In genomic region chr14:22226381-22226780, GRCh38 we compare ENCODE assay signal across 8 cellular contexts.
A peak's percentile ranks its signal among the peaks of the same experiment; 100 is the strongest.
DNase-seq lines count a peak whose midpoint lies in the region; ATAC-seq, FAIRE-seq and TF ChIP-seq lines count a peak whose summit lies in the region.

No MANE protein-coding gene starts in this region.

- DNase-seq in D721Med (ENCODE audit: insufficient read length, low spot score) (no peak), lower lobe of right lung (peak; percentile 46), NCI-H2029 treated with DMSO at 0.1 percent for 48 hours (lab: John Stamatoyannopoulos, UW) (no peak), mucosa of gallbladder (ENCODE audit: low spot score) (no peak), NCI-H1417 (lab: John Stamatoyannopoulos, UW) (no peak)
- DNase-seq in activated CD4-positive, alpha-beta T cell treated with anti-CD3 and anti-CD28 coated beads, Interleukin-2, amount 50 U/mL, for 4 hours, result peak; percentile 0 to 3

- peak; percentile 2 for TF ChIP-seq CTCF in D721Med (IDR thresholded peaks at IDR 0.05; ENCODE audit: insufficient read depth, missing control alignments)
- TF ChIP-seq CTCF in lower lobe of right lung (IDR thresholded peaks at IDR 0.05), result peak; percentile 21
- TF ChIP-seq CTCF in gastroesophageal sphincter (IDR thresholded peaks at IDR 0.05), result no peak

- intact Hi-C loops in lower lobe of right lung (cut with DNase I), result no loop called here

- TF ChIP-seq POLR2A in gastroesophageal sphincter (IDR thresholded peaks at IDR 0.05), result no peak

- WGBS in gastroesophageal sphincter (ENCODE audit: low coverage in 1 of 2), 2 donors, result 62 to 79% methylated on average over 8 of the region's 8 CpGs

- H3K4me1 ChIP-seq in lower lobe of right lung (peaks cover 7% of the 10 kb centered on the region), gastroesophageal sphincter (no peaks in the 10 kb centered on the region)

- peak; percentile 74 to 79 for ATAC-seq in lower lobe of right lung
- no peak for ATAC-seq in gastroesophageal sphincter

- H3K9me3 ChIP-seq in KOPT-K1 (ENCODE audit: insufficient read depth, low read length, poor library complexity, severe bottlenecking) (no peaks in the 10 kb centered on the region), lower lobe of right lung (no peaks in the 10 kb centered on the region), gastroesophageal sphincter (no peaks in the 10 kb centered on the region)

- H3K36me3 ChIP-seq in KOPT-K1 (ENCODE audit: insufficient read depth, low read length), result no peaks in the 10 kb centered on the region
- H3K36me3 ChIP-seq in lower lobe of right lung, result no peaks in the 10 kb centered on the region
- H3K36me3 ChIP-seq in gastroesophageal sphincter, result no peaks in the 10 kb centered on the region

- H3K27ac ChIP-seq in KOPT-K1 (ENCODE audit: low read depth, low read length, poor library complexity, severe bottlenecking) (peak overlapping the region; percentile 28), lower lobe of right lung (no peak overlapping the region), gastroesophageal sphincter (no peak overlapping the region)

- H3K4me3 ChIP-seq in lower lobe of right lung, result no peak overlapping the region
- no peak overlapping the region for H3K4me3 ChIP-seq in gastroesophageal sphincter

- no peak for TF ChIP-seq EP300 in gastroesophageal sphincter (IDR thresholded peaks at IDR 0.05)

- no peak for FAIRE-seq in D721Med (lab: Jason Lieb, UNC)

- H3K27me3 ChIP-seq in lower lobe of right lung (ENCODE audit: low read depth) (no peaks in the 10 kb centered on the region), gastroesophageal sphincter (no peaks in the 10 kb centered on the region)

Comparison
In these comparisons a context has a peak if more than half of its experiments do, and no peak if none do; other contexts are left out.
1. DNase-seq: peak in activated CD4-positive, alpha-beta T cell treated with anti-CD3 and anti-CD28 coated beads, Interleukin-2, amount 50 U/mL, for 4 hours (2 of 2) and lower lobe of right lung (single experiment); none in D721Med (single experiment), NCI-H2029 treated with DMSO at 0.1 percent for 48 hours (single experiment), mucosa of gallbladder (single experiment) and NCI-H1417 (0 of 3).
2. CTCF ChIP-seq: peak in D721Med (single experiment) and lower lobe of right lung (single experiment); none in gastroesophageal sphincter (0 of 4).